In genomic region chrX:24253469-24253868, GRCh38 we compare ENCODE assay signal across 1 cellular context.
TF ChIP-seq lines count a peak whose summit lies in the region.

No MANE protein-coding gene starts in this region.

TF ChIP-seq in H1, 55 proteins besides CTCF, POLR2A, EP300 and RAD21:
- TF ChIP-seq, protein P1, sequence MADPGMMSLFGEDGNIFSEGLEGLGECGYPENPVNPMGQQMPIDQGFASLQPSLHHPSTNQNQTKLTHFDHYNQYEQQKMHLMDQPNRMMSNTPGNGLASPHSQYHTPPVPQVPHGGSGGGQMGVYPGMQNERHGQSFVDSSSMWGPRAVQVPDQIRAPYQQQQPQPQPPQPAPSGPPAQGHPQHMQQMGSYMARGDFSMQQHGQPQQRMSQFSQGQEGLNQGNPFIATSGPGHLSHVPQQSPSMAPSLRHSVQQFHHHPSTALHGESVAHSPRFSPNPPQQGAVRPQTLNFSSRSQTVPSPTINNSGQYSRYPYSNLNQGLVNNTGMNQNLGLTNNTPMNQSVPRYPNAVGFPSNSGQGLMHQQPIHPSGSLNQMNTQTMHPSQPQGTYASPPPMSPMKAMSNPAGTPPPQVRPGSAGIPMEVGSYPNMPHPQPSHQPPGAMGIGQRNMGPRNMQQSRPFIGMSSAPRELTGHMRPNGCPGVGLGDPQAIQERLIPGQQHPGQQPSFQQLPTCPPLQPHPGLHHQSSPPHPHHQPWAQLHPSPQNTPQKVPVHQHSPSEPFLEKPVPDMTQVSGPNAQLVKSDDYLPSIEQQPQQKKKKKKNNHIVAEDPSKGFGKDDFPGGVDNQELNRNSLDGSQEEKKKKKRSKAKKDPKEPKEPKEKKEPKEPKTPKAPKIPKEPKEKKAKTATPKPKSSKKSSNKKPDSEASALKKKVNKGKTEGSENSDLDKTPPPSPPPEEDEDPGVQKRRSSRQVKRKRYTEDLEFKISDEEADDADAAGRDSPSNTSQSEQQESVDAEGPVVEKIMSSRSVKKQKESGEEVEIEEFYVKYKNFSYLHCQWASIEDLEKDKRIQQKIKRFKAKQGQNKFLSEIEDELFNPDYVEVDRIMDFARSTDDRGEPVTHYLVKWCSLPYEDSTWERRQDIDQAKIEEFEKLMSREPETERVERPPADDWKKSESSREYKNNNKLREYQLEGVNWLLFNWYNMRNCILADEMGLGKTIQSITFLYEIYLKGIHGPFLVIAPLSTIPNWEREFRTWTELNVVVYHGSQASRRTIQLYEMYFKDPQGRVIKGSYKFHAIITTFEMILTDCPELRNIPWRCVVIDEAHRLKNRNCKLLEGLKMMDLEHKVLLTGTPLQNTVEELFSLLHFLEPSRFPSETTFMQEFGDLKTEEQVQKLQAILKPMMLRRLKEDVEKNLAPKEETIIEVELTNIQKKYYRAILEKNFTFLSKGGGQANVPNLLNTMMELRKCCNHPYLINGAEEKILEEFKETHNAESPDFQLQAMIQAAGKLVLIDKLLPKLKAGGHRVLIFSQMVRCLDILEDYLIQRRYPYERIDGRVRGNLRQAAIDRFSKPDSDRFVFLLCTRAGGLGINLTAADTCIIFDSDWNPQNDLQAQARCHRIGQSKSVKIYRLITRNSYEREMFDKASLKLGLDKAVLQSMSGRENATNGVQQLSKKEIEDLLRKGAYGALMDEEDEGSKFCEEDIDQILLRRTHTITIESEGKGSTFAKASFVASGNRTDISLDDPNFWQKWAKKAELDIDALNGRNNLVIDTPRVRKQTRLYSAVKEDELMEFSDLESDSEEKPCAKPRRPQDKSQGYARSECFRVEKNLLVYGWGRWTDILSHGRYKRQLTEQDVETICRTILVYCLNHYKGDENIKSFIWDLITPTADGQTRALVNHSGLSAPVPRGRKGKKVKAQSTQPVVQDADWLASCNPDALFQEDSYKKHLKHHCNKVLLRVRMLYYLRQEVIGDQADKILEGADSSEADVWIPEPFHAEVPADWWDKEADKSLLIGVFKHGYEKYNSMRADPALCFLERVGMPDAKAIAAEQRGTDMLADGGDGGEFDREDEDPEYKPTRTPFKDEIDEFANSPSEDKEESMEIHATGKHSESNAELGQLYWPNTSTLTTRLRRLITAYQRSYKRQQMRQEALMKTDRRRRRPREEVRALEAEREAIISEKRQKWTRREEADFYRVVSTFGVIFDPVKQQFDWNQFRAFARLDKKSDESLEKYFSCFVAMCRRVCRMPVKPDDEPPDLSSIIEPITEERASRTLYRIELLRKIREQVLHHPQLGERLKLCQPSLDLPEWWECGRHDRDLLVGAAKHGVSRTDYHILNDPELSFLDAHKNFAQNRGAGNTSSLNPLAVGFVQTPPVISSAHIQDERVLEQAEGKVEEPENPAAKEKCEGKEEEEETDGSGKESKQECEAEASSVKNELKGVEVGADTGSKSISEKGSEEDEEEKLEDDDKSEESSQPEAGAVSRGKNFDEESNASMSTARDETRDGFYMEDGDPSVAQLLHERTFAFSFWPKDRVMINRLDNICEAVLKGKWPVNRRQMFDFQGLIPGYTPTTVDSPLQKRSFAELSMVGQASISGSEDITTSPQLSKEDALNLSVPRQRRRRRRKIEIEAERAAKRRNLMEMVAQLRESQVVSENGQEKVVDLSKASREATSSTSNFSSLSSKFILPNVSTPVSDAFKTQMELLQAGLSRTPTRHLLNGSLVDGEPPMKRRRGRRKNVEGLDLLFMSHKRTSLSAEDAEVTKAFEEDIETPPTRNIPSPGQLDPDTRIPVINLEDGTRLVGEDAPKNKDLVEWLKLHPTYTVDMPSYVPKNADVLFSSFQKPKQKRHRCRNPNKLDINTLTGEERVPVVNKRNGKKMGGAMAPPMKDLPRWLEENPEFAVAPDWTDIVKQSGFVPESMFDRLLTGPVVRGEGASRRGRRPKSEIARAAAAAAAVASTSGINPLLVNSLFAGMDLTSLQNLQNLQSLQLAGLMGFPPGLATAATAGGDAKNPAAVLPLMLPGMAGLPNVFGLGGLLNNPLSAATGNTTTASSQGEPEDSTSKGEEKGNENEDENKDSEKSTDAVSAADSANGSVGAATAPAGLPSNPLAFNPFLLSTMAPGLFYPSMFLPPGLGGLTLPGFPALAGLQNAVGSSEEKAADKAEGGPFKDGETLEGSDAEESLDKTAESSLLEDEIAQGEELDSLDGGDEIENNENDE (IDR thresholded peaks at IDR 0.05; ENCODE audit: insufficient replicate concordance, low read length) = no peak
- TF ChIP-seq GABPA (IDR thresholded peaks at IDR 0.05; ENCODE audit: borderline replicate concordance, insufficient read depth, low read length) (no peak), CBX5 (IDR thresholded peaks at IDR 0.05; ENCODE audit: low read depth, low read length) (no peak), BCL11A (IDR thresholded peaks at IDR 0.05; ENCODE audit: low read depth in 2 of 2, low read length in 2 of 2) (no peak), BACH1 (IDR thresholded peaks at IDR 0.05; ENCODE audit: low read length) (no peak)
TF ChIP-seq in H1: peak in this region for 0.
